ENCODE assay signal across 3 cellular contexts in the genomic region with DNA sequence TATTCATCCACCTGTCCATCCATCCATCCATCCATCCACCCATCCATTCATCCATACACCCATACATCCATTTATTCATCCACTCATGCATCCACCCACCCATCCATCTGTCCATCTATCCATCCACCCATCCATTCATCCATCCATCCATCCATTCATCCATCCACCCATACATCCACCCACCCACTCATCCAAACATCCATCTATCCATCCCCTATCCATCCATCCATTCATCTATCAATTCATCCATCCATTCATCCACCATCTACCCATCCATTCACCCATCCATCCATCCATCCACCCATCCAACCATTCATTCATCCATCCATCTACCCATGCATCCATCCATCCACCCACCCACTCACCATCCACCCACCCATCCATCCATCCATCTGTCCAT.
TF ChIP-seq lines count a peak whose summit lies in the region.

No MANE protein-coding gene starts in this region.

TF ChIP-seq in HEK293, 187 proteins besides CTCF, POLR2A, EP300 and RAD21:
- TF ChIP-seq ZNF311 (tag by site-specific recombination; IDR thresholded peaks at IDR 0.05; ENCODE audit: borderline replicate concordance) (0 out of 2 replicates have a peak, but pooled peaks have one; percentile 35), ZNF112 (tag by site-specific recombination; IDR thresholded peaks at IDR 0.05) (no peak), ZBTB17 (tag by site-specific recombination; IDR thresholded peaks at IDR 0.05) (peak; percentile 94), ZFHX2 (tag by site-specific recombination; conservative IDR thresholded peaks at IDR 0.05) (peak; percentile 51), ZNF521 (tag by site-specific recombination; IDR thresholded peaks at IDR 0.05) (0 out of 2 replicates have a peak, but pooled peaks have one; percentile 31), ZNF266 (tag by site-specific recombination; IDR thresholded peaks at IDR 0.05; ENCODE audit: low read depth) (no peak), ZNF658 (tag by site-specific recombination; IDR thresholded peaks at IDR 0.05) (0 out of 2 replicates have a peak, but pooled peaks have one; percentile 77), EGR2 (tag by site-specific recombination; IDR thresholded peaks at IDR 0.05; ENCODE audit: low read depth) (peak; percentile 66), ZNF175 (tag by site-specific recombination; IDR thresholded peaks at IDR 0.05) (0 out of 2 replicates have a peak, but pooled peaks have one; percentile 77), GLI2 (tag by site-specific recombination; IDR thresholded peaks at IDR 0.05; ENCODE audit: borderline replicate concordance, low read depth) (no peak), ZNF514 (tag by site-specific recombination; IDR thresholded peaks at IDR 0.05) (no peak), ZNF366 (tag by site-specific recombination; conservative IDR thresholded peaks at IDR 0.05) (peak; percentile 93)
- TF ChIP-seq, protein P1, sequence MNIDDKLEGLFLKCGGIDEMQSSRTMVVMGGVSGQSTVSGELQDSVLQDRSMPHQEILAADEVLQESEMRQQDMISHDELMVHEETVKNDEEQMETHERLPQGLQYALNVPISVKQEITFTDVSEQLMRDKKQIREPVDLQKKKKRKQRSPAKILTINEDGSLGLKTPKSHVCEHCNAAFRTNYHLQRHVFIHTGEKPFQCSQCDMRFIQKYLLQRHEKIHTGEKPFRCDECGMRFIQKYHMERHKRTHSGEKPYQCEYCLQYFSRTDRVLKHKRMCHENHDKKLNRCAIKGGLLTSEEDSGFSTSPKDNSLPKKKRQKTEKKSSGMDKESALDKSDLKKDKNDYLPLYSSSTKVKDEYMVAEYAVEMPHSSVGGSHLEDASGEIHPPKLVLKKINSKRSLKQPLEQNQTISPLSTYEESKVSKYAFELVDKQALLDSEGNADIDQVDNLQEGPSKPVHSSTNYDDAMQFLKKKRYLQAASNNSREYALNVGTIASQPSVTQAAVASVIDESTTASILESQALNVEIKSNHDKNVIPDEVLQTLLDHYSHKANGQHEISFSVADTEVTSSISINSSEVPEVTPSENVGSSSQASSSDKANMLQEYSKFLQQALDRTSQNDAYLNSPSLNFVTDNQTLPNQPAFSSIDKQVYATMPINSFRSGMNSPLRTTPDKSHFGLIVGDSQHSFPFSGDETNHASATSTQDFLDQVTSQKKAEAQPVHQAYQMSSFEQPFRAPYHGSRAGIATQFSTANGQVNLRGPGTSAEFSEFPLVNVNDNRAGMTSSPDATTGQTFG (tag by site-specific recombination; IDR thresholded peaks at IDR 0.05; ENCODE audit: borderline replicate concordance), result 0 out of 2 replicates have a peak, but pooled peaks have one; percentile 13

TF ChIP-seq in IMR-90, 13 proteins besides CTCF, POLR2A, EP300 and RAD21:
- TF ChIP-seq NFE2L2 (IDR thresholded peaks at IDR 0.05; ENCODE audit: low read depth, low read length) (no peak), SMC3 (IDR thresholded peaks at IDR 0.05; ENCODE audit: low read depth, low read length) (no peak), MAFK (IDR thresholded peaks at IDR 0.05; ENCODE audit: low read depth, low read length) (no peak), CEBPB (IDR thresholded peaks at IDR 0.05; ENCODE audit: low read depth, low read length) (no peak), MAZ (IDR thresholded peaks at IDR 0.05; ENCODE audit: borderline replicate concordance, low read depth, low read length) (no peak), BHLHE40 (IDR thresholded peaks at IDR 0.05; ENCODE audit: low read depth, low read length) (no peak), RCOR1 (IDR thresholded peaks at IDR 0.05; ENCODE audit: insufficient replicate concordance, low read length) (no peak), FOS (IDR thresholded peaks at IDR 0.05; ENCODE audit: low read depth, low read length) (no peak)
- TF ChIP-seq, protein P2, sequence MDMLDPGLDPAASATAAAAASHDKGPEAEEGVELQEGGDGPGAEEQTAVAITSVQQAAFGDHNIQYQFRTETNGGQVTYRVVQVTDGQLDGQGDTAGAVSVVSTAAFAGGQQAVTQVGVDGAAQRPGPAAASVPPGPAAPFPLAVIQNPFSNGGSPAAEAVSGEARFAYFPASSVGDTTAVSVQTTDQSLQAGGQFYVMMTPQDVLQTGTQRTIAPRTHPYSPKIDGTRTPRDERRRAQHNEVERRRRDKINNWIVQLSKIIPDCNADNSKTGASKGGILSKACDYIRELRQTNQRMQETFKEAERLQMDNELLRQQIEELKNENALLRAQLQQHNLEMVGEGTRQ (IDR thresholded peaks at IDR 0.05; ENCODE audit: low read depth, low read length), result no peak

TF ChIP-seq in H1, 55 proteins besides CTCF, POLR2A, EP300 and RAD21:
- TF ChIP-seq NANOG (IDR thresholded peaks at IDR 0.05; ENCODE audit: insufficient read depth, low read depth, low read length, poor library complexity, severe bottlenecking) (no peak), RXRA (IDR thresholded peaks at IDR 0.05; ENCODE audit: insufficient read depth, low read depth, low read length) (no peak), BRCA1 (IDR thresholded peaks at IDR 0.05; ENCODE audit: low read depth, low read length) (no peak)
TF ChIP-seq in H1: peak in this region for 0.
